In genomic region chr16:29620591-29620990, GRCh38 we compare ENCODE assay signal across 1 cellular context.
TF ChIP-seq lines count a peak whose summit lies in the region.
"Not testable (repeated sequence)": the region's sequence is repeated elsewhere in the genome, so short reads cannot be mapped to it uniquely, and the experiment has no call there.

No MANE protein-coding gene starts in this region.

TF ChIP-seq in K562, 482 proteins besides CTCF, POLR2A, EP300 and RAD21 (continued from another document):
- TF ChIP-seq ZNF592 (IDR thresholded peaks at IDR 0.05) (0 out of 2 replicates have a peak, but pooled peaks have one; percentile 39), JUND (IDR thresholded peaks at IDR 0.05; ENCODE audit: borderline replicate concordance, low read depth, low read length) (0 out of 2 replicates have a peak, but pooled peaks have one; percentile 10), KLF16 (IDR thresholded peaks at IDR 0.05) (peak; percentile 30; the same call in 1 of the 2 replicates), MNT (conservative IDR thresholded peaks at IDR 0.05) (peak; percentile 44 to 51; a peak in 2 of 4 replicates), CXXC5 (CRISPR knock-in tag; IDR thresholded peaks at IDR 0.05) (0 out of 2 replicates have a peak, but pooled peaks have one; percentile 25), ZBTB33 (CRISPR knock-in tag; IDR thresholded peaks at IDR 0.05) (peak; percentile 56; the same call in 1 of the 2 replicates), DEAF1 (CRISPR knock-in tag; IDR thresholded peaks at IDR 0.05) (peak; percentile 59)
- not testable (repeated sequence) for TF ChIP-seq JUND (tag; IDR thresholded peaks at IDR 0.05; ENCODE audit: borderline replicate concordance, low read depth, low read length)
TF ChIP-seq in K562: peak in this region for 10; not testable (repeated sequence) for 472.
